9 cellular contexts compared by ENCODE assay signal in the genomic region with DNA sequence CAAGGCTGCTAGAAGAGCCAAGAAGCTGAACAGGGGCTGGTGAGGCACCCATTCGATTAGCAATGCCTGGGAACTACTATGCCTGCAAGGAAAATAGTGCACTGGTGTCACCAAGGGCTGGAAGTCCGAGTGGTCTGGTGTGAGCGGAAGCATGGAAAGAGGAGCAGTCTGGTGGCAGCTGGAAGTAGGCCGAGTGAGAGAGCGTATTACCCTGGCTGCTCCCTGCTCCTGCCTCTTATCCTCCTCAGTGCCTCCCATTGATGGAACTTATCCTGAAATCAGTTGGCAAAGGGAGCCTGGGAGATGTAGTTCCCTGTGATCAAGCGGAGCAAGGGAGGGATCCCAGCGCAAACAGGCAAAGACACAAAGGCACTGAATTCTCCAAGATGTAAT. TPM values are rescaled to one million over a fixed set of nuclear protein-coding genes. Genes with fewer than 3 reads are reported as not detected.
DNase-seq lines count a peak whose midpoint lies in the region; ATAC-seq and TF ChIP-seq lines count a peak whose summit lies in the region.
"Had no signal": no experiment of that assay in that cellular context is flagged by ENCODE, and none has a peak within 500 bp of the region (broad histone marks: within the 10 kb centered on the region; RNA-seq: fewer than 3 reads in every experiment).

No MANE protein-coding gene starts in this region.

- no peaks in the 10 kb centered on the region for H3K27me3 ChIP-seq in left ventricle myocardium inferior (ENCODE audit: low read depth)
- no peaks in the 10 kb centered on the region for H3K27me3 ChIP-seq in lower lobe of right lung (ENCODE audit: low read depth)
- H3K27me3 ChIP-seq in vagina: no peaks in the 10 kb centered on the region

- H3K27ac Mint-ChIP-seq in activated naive CD8-positive, alpha-beta T cell treated with anti-CD3 and anti-CD28 coated beads, Interleukin-2, amount 10 ng/mL, durations not matched to agents 7 days and 5 days: peak overlapping the region; percentile 98

- H3K27me3 Mint-ChIP-seq in activated naive CD8-positive, alpha-beta T cell treated with anti-CD3 and anti-CD28 coated beads, Interleukin-2, amount 10 ng/mL, durations not matched to agents 7 days and 5 days: no peaks in the 10 kb centered on the region

- no peaks in the 10 kb centered on the region for H3K9me3 ChIP-seq in left ventricle myocardium inferior (replicated peaks)
- no peaks in the 10 kb centered on the region for H3K9me3 ChIP-seq in lower lobe of right lung
- no peaks in the 10 kb centered on the region for H3K9me3 ChIP-seq in vagina

- intact Hi-C loops in left ventricle myocardium inferior (cut with micrococcal nuclease) (no loop called here), Right ventricle myocardium inferior (cut with DNase I) (no loop called here), lower lobe of right lung (cut with DNase I) (no loop called here), vagina (cut with DNase I) (no loop called here)

- peak overlapping the region; percentile 85 for H3K4me3 Mint-ChIP-seq in activated naive CD8-positive, alpha-beta T cell treated with anti-CD3 and anti-CD28 coated beads, Interleukin-2, amount 10 ng/mL, durations not matched to agents 7 days and 5 days

- H3K9me3 Mint-ChIP-seq in activated naive CD8-positive, alpha-beta T cell treated with anti-CD3 and anti-CD28 coated beads, Interleukin-2, amount 10 ng/mL, durations not matched to agents 7 days and 5 days: no peaks in the 10 kb centered on the region

- H3K36me3 Mint-ChIP-seq in activated naive CD8-positive, alpha-beta T cell treated with anti-CD3 and anti-CD28 coated beads, Interleukin-2, amount 10 ng/mL, durations not matched to agents 7 days and 5 days: peaks cover 17% of the 10 kb centered on the region

- no peak for TF ChIP-seq POLR2A in vagina (IDR thresholded peaks at IDR 0.05)

- no peak for DNase-seq in left ventricle myocardium inferior
- no peak for DNase-seq in Right ventricle myocardium inferior (ENCODE audit: missing footprints)
- DNase-seq in activated naive CD8-positive, alpha-beta T cell treated with anti-CD3 and anti-CD28 coated beads, Interleukin-2, amount 10 ng/mL, durations not matched to agents 7 days and 5 days: no peak
- DNase-seq in lower lobe of right lung: no peak
- DNase-seq in vagina (ENCODE audit: extremely low spot score in 2 of 2): no peak
- DNase-seq in NCI-H1092 (lab: John Stamatoyannopoulos, UW): no peak
- no peak for DNase-seq in cortex of kidney (lab: John Stamatoyannopoulos, UW)
- DNase-seq: DMS79 treated with DMSO at 0.1 percent for 48 hours had no signal

- peak overlapping the region; percentile 74 for H3K27ac ChIP-seq in left ventricle myocardium inferior (replicated peaks)
- peak overlapping the region; percentile 91 for H3K27ac ChIP-seq in lower lobe of right lung
- peak overlapping the region; percentile 77 for H3K27ac ChIP-seq in vagina

- no peaks in the 10 kb centered on the region for H3K36me3 ChIP-seq in left ventricle myocardium inferior
- no peaks in the 10 kb centered on the region for H3K36me3 ChIP-seq in lower lobe of right lung
- no peaks in the 10 kb centered on the region for H3K36me3 ChIP-seq in vagina

- H3K4me1 Mint-ChIP-seq in activated naive CD8-positive, alpha-beta T cell treated with anti-CD3 and anti-CD28 coated beads, Interleukin-2, amount 10 ng/mL, durations not matched to agents 7 days and 5 days: peaks cover 76% of the 10 kb centered on the region

- ATAC-seq in Right ventricle myocardium inferior (no peak), lower lobe of right lung (no peak), HG03432 (IDR thresholded peaks at IDR 0.05; ENCODE audit: unreplicated experiment) (no peak)
- ATAC-seq in activated naive CD8-positive, alpha-beta T cell treated with anti-CD3 and anti-CD28 coated beads, Interleukin-2, amount 10 ng/mL, durations not matched to agents 7 days and 5 days (ENCODE audit: low read depth): no peak

- POLR2A ChIA-PET in activated naive CD8-positive, alpha-beta T cell treated with anti-CD3 and anti-CD28 coated beads, Interleukin-2, amount 10 ng/mL, durations not matched to agents 7 days and 5 days (lab: Charles Lee): interaction anchor here (1.3 to 10.4 kb wide), 5 partner anchors 10 to 68 kb away, joined by 3 to 175 read pairs (median 17); a partner anchor contains a TSS

- no peak for TF ChIP-seq CTCF in left ventricle myocardium inferior (IDR thresholded peaks at IDR 0.05; ENCODE audit: borderline replicate concordance)
- no peak for TF ChIP-seq CTCF in lower lobe of right lung (IDR thresholded peaks at IDR 0.05)
- no peak for TF ChIP-seq CTCF in vagina (IDR thresholded peaks at IDR 0.05)

- H3K4me1 ChIP-seq in left ventricle myocardium inferior (peaks cover 62% of the 10 kb centered on the region), lower lobe of right lung (peaks cover 70% of the 10 kb centered on the region), vagina (peaks cover 80% of the 10 kb centered on the region)

- H3K4me3 ChIP-seq in left ventricle myocardium inferior (no peak overlapping the region), lower lobe of right lung (peak overlapping the region; percentile 2), vagina (no peak overlapping the region)

RNA-seq across cellular contexts. Expression of a gene that starts 9.6 kb away (rescaled TPM):
- 15.0 TPM for total RNA-seq in left ventricle myocardium inferior
- 16.3 TPM for total RNA-seq in Right ventricle myocardium inferior
- total RNA-seq in activated naive CD8-positive, alpha-beta T cell treated with anti-CD3 and anti-CD28 coated beads, Interleukin-2, amount 10 ng/mL, durations not matched to agents 7 days and 5 days: 100 to 1,000 TPM; 133 to 138 TPM
- 72.8 TPM for total RNA-seq in lower lobe of right lung
- 24.8 TPM for total RNA-seq in vagina
